In the genomic region with DNA sequence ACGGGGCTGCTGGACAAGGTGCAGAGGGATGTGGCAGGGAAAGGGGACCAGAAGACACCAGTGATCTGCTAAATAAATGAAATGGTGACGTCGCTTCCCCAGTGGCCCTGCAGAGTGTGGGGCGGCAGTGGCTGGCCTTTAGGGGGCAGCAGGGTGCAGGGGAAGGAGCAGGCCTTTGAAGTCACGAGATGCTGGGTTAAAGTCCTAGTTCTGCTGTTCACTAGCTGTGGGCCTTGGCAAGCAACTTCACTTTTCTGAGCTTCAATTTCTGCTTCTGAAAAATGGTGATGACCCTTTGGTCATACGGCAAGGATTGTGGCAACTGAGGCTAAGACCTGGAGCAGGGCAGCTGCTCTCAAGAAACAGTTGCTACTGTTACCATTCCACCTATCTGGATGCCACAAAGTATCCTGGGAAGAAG, we compare ENCODE assay signal across 8 cellular contexts. TPM values are rescaled to one million over a fixed set of nuclear protein-coding genes. Genes with fewer than 3 reads are reported as not detected.
DNase-seq lines count a peak whose midpoint lies in the region; ATAC-seq and TF ChIP-seq lines count a peak whose summit lies in the region.

No MANE protein-coding gene starts in this region.

- ATAC-seq in GM19372 (IDR thresholded peaks at IDR 0.05; ENCODE audit: low read depth, unreplicated experiment) (peak; percentile 70), gastroesophageal sphincter (peak; percentile 74), psoas muscle (peak; percentile 88 to 97 (median 90))

- no peaks in the 10 kb centered on the region for H3K9me3 ChIP-seq in MG63
- no peaks in the 10 kb centered on the region for H3K9me3 ChIP-seq in gastroesophageal sphincter
- H3K9me3 ChIP-seq in psoas muscle = no peaks in the 10 kb centered on the region

- intact Hi-C loops in psoas muscle (cut with DNase I) = loop anchor here (2.0 to 5.0 kb wide), 4 partner anchors 45 to 108 kb away; a partner anchor contains a TSS

- no peak overlapping the region for H3K4me3 ChIP-seq in AG10803 (ENCODE audit: low read length)
- H3K4me3 ChIP-seq in MG63 = no peak overlapping the region
- H3K4me3 ChIP-seq in gastroesophageal sphincter = no peak overlapping the region
- no peak overlapping the region for H3K4me3 ChIP-seq in psoas muscle

- DNase-seq in AG10803 (ENCODE audit: low read depth) (peak; percentile 63), MG63 (peak; percentile 67), SIG-M5 treated with dmso at 0.1 percent for 504 hours (lab: John Stamatoyannopoulos, UW; ENCODE audit: unreplicated experiment) (peak; percentile 90), activated gamma-delta T cell (lab: John Stamatoyannopoulos, UW) (peak; percentile 48), psoas muscle (peak; percentile 76 to 87), GOT3 (lab: John Stamatoyannopoulos, UW) (no peak)

- H3K27ac ChIP-seq in gastroesophageal sphincter (peak overlapping the region in 3 of 4 donors; percentile 7 to 22 (median 13)), psoas muscle (no peak overlapping the region)

- TF ChIP-seq EP300 in gastroesophageal sphincter (IDR thresholded peaks at IDR 0.05) = no peak

- H3K36me3 ChIP-seq in MG63 (no peaks in the 10 kb centered on the region), gastroesophageal sphincter (peaks cover 0 to 52% of the 10 kb centered on the region in 2 donors), psoas muscle (ENCODE audit: insufficient read depth in 1 of 2, low read depth in 1 of 2) (peaks cover 3 to 64% of the 10 kb centered on the region in 2 donors)

- TF ChIP-seq POLR2A in gastroesophageal sphincter (IDR thresholded peaks at IDR 0.05) = no peak

- WGBS in gastroesophageal sphincter (ENCODE audit: low coverage in 1 of 2), 2 donors = 17 to 18% methylated on average over 4 to 5 of the region's 6 CpGs
- WGBS in psoas muscle, 3 donors = 15 to 27% (median 18%) methylated on average over 6 of the region's 6 CpGs

- H3K27me3 ChIP-seq in MG63 (no peaks in the 10 kb centered on the region), gastroesophageal sphincter (no peaks in the 10 kb centered on the region), psoas muscle (ENCODE audit: insufficient read depth in 3 of 3, low read length in 2 of 3) (no peaks in the 10 kb centered on the region)

- H3K4me1 ChIP-seq in gastroesophageal sphincter (peaks cover 0 to 13% (median 0%) of the 10 kb centered on the region in 3 donors), psoas muscle (no peaks in the 10 kb centered on the region)

- TF ChIP-seq CTCF in AG10803 (conservative IDR thresholded peaks at IDR 0.05; ENCODE audit: low read length) (peak; percentile 74), gastroesophageal sphincter (IDR thresholded peaks at IDR 0.05) (peak in 3 of 4 experiments; percentile 53 to 78 (median 53)), psoas muscle (IDR thresholded peaks at IDR 0.05) (peak; percentile 78)

RNA-seq across cellular contexts. Expression of a gene that starts 9.2 kb away (rescaled TPM):
- total RNA-seq in MG63 (2014; rRNA removed; shearing (Covaris generic); ENCODE audit: low replicate concordance) = 45.4 and 123 TPM in 2 replicates
- total RNA-seq in gastroesophageal sphincter = 10 to 100 TPM in 3 of 4 donors, 1 to 10 TPM in 1; 7.4 to 25.2 (median 12.9) TPM
- 1 to 10 TPM; 6.4 to 7.7 (median 6.9) TPM for total RNA-seq in psoas muscle
- 10 to 100 TPM in 2 of 3 donors, 1 to 10 TPM in 1; 8.5 to 69.9 (median 11.2) TPM for polyA plus RNA-seq in psoas muscle

RNA-seq across cellular contexts. Expression of a gene that starts 15.5 kb away (rescaled TPM):
- total RNA-seq in MG63 (2014; rRNA removed; shearing (Covaris generic); ENCODE audit: low replicate concordance) = 27.6 and 41.0 TPM in 2 replicates
- total RNA-seq in gastroesophageal sphincter (10 to 100 TPM; 24.1 to 61.0 (median 47.2) TPM), psoas muscle (10 to 100 TPM; 27.2 to 55.4 (median 35.4) TPM)
- polyA plus RNA-seq in psoas muscle = 10 to 100 TPM; 19.6 to 38.4 (median 25.0) TPM

RNA-seq across cellular contexts. Expression of a gene that starts 18.8 kb away (rescaled TPM):
- 38.5 and 68.6 TPM in 2 replicates for total RNA-seq in MG63 (2014; rRNA removed; shearing (Covaris generic); ENCODE audit: low replicate concordance)
- total RNA-seq in gastroesophageal sphincter (10 to 100 TPM; 25.7 to 30.4 (median 29.2) TPM), psoas muscle (10 to 100 TPM; 24.0 to 35.2 (median 28.6) TPM)
- 10 to 100 TPM; 37.0 to 97.6 (median 43.3) TPM for polyA plus RNA-seq in psoas muscle

RNA-seq across cellular contexts. Expression of a gene that starts 31.5 kb away (rescaled TPM):
- total RNA-seq in MG63 (2014; rRNA removed; shearing (Covaris generic); ENCODE audit: low replicate concordance) = 64.2 and 116 TPM in 2 replicates
- total RNA-seq in gastroesophageal sphincter (10 to 100 TPM; 56.3 to 77.6 (median 60.8) TPM), psoas muscle (10 to 100 TPM; 53.4 to 72.1 (median 63.4) TPM)
- polyA plus RNA-seq in psoas muscle = 100 to 1,000 TPM in 2 of 3 donors, 10 to 100 TPM in 1; 45.2 to 162 (median 116) TPM

RNA-seq across cellular contexts. Expression of a gene that starts 58.3 kb away (rescaled TPM):
- 9.5 and 9.8 TPM in 2 replicates for total RNA-seq in MG63 (2014; rRNA removed; shearing (Covaris generic); ENCODE audit: low replicate concordance)
- total RNA-seq in gastroesophageal sphincter (10 to 100 TPM; 20.3 to 44.4 (median 23.5) TPM), psoas muscle (10 to 100 TPM in 1 of 4 donors, 1 to 10 TPM in 3; 8.2 to 12.5 (median 8.8) TPM)
- polyA plus RNA-seq in psoas muscle = 10 to 100 TPM in 1 of 3 donors, 1 to 10 TPM in 2; 5.9 to 17.3 (median 9.2) TPM
